Comparison of ENCODE assay signal across 1 cellular context in genomic region chr5:94771742-94772141, GRCh38.
TF ChIP-seq lines count a peak whose summit lies in the region.

No MANE protein-coding gene starts in this region.

TF ChIP-seq in GM23338, 12 proteins besides CTCF, POLR2A, EP300 and RAD21 (continued from another document):
- TF ChIP-seq REST (IDR thresholded peaks at IDR 0.05; ENCODE audit: unreplicated experiment) = no peak
- no peak for TF ChIP-seq ETS1 (IDR thresholded peaks at IDR 0.05)
- TF ChIP-seq JUNB (IDR thresholded peaks at IDR 0.05; ENCODE audit: unreplicated experiment) = no peak
- TF ChIP-seq ZNF331 (CRISPR knock-in tag; IDR thresholded peaks at IDR 0.05; ENCODE audit: low read depth) = no peak
